In genomic region chrX:68694429-68695205, GRCh38 we compare ENCODE assay signal across 9 cellular contexts. TPM values are rescaled to one million over a fixed set of nuclear protein-coding genes. Genes with fewer than 3 reads are reported as not detected.
DNase-seq lines count a peak whose midpoint lies in the region; ATAC-seq and TF ChIP-seq lines count a peak whose summit lies in the region.
"Had no signal": no experiment of that assay in that cellular context is flagged by ENCODE, and none has a peak within 500 bp of the region (broad histone marks: within the 10 kb centered on the region; RNA-seq: fewer than 3 reads in every experiment).

No MANE protein-coding gene starts in this region.

- peak overlapping the region in 7 of 10 donors; percentile 4 to 61 (median 34) for H3K4me3 Mint-ChIP-seq in naive thymus-derived CD8-positive, alpha-beta T cell

- H3K4me3 ChIP-seq in BJ (ENCODE audit: low read depth, low read length) (peak overlapping the region; percentile 59), dorsolateral prefrontal cortex (peak overlapping the region in 56 of 59 donors; percentile 26 to 74 (median 56)), lower leg skin (ENCODE audit: low read depth, poor library complexity, severe bottlenecking) (no peak overlapping the region)
- H3K4me3 ChIP-seq in effector memory CD4-positive, alpha-beta T cell (ENCODE audit: insufficient read depth, low read depth, low read length, poor library complexity, severe bottlenecking) = no peak overlapping the region

- H3K9me3 Mint-ChIP-seq in naive thymus-derived CD8-positive, alpha-beta T cell = no peaks in the 10 kb centered on the region

- H3K36me3 Mint-ChIP-seq in naive thymus-derived CD8-positive, alpha-beta T cell = no peaks in the 10 kb centered on the region

- H3K27ac Mint-ChIP-seq in naive thymus-derived CD8-positive, alpha-beta T cell = no peak overlapping the region

- ATAC-seq in HG03442 (IDR thresholded peaks at IDR 0.05; ENCODE audit: unreplicated experiment) = peak; percentile 45
- ATAC-seq in naive thymus-derived CD8-positive, alpha-beta T cell = no peak
- ATAC-seq in GM21717 (IDR thresholded peaks at IDR 0.05; ENCODE audit: unreplicated experiment) = no peak

- H3K36me3 ChIP-seq in BJ (ENCODE audit: control insufficient read depth, insufficient read depth, low read length) = no peaks in the 10 kb centered on the region
- H3K36me3 ChIP-seq in effector memory CD4-positive, alpha-beta T cell (ENCODE audit: control insufficient read depth, insufficient read depth, low read length) = no peaks in the 10 kb centered on the region

- H3K27me3 ChIP-seq in BJ (ENCODE audit: control insufficient read depth, insufficient read depth, low read length) = no peaks in the 10 kb centered on the region
- H3K27me3 ChIP-seq in dorsolateral prefrontal cortex = peaks cover 0 to 82% (median 16%) of the 10 kb centered on the region in 45 donors
- H3K27me3 ChIP-seq in effector memory CD4-positive, alpha-beta T cell (replicated peaks; ENCODE audit: control insufficient read depth, insufficient read depth, low read length, poor library complexity, severe bottlenecking) = no peaks in the 10 kb centered on the region

- intact Hi-C loops in dorsolateral prefrontal cortex (cut with DNase I) = no loop called here
- intact Hi-C loops in lower leg skin (cut with DNase I; ENCODE audit: low total_unique reads) = no loop called here

- H3K27me3 Mint-ChIP-seq in naive thymus-derived CD8-positive, alpha-beta T cell = peaks cover 5 to 32% (median 8%) of the 10 kb centered on the region in 5 donors

- peaks cover 0 to 10% (median 2%) of the 10 kb centered on the region in 4 donors for H3K4me1 Mint-ChIP-seq in naive thymus-derived CD8-positive, alpha-beta T cell

- H3K4me1 ChIP-seq in effector memory CD4-positive, alpha-beta T cell (ENCODE audit: control insufficient read depth, insufficient read depth, low read length, poor library complexity, severe bottlenecking) = no peaks in the 10 kb centered on the region

- 48 to 58% methylated on average over 14 to 17 of the region's 17 CpGs for WGBS in lower leg skin, 2 donors

- DNase-seq in BJ (ENCODE audit: low read depth) (no peak), dorsolateral prefrontal cortex (no peak), SKM-1 (lab: John Stamatoyannopoulos, UW; ENCODE audit: unreplicated experiment) (no peak), lower leg skin (ENCODE audit: low spot score in 2 of 2) (no peak)
- no peak for DNase-seq in naive thymus-derived CD8-positive, alpha-beta T cell
- DNase-seq in effector memory CD4-positive, alpha-beta T cell = no peak
- DNase-seq: Karpas-422 had no signal

- TF ChIP-seq POLR2A in lower leg skin (IDR thresholded peaks at IDR 0.05) = no peak

- POLR2A ChIA-PET in BJ (lab: Charles Lee) = no interaction called here
- POLR2A ChIA-PET in naive thymus-derived CD8-positive, alpha-beta T cell (lab: Charles Lee) = interaction anchor here (0.6 kb wide), 1 partner anchor 64 kb away, joined by 3 read pairs; no protein-coding TSS in a partner anchor

- no peaks in the 10 kb centered on the region for H3K9me3 ChIP-seq in effector memory CD4-positive, alpha-beta T cell (ENCODE audit: control insufficient read depth, low read length)

- peak overlapping the region in 5 of 59 donors; percentile 43 to 61 (median 49) for H3K27ac ChIP-seq in dorsolateral prefrontal cortex
- no peak overlapping the region for H3K27ac ChIP-seq in effector memory CD4-positive, alpha-beta T cell (ENCODE audit: insufficient read depth, low read length, poor library complexity, severe bottlenecking)

- TF ChIP-seq CTCF in BJ (IDR thresholded peaks at IDR 0.05; ENCODE audit: insufficient read depth, low read depth, low read length) (no peak), dorsolateral prefrontal cortex (IDR thresholded peaks at IDR 0.05 in 54 of 56, conservative IDR thresholded peaks at IDR 0.05 in 2 of 56; ENCODE audit: low read depth in 1 of 56, partially characterized antibody in 56 of 56) (no peak), lower leg skin (IDR thresholded peaks at IDR 0.05) (no peak)

- CTCF ChIA-PET in BJ (lab: Yijun Ruan, JAX) = interaction anchor here (0.9 to 1.9 kb wide), 2 partner anchors 11 to 57 kb away, joined by 3 to 4 read pairs; no protein-coding TSS in a partner anchor

RNA-seq across cellular contexts. Expression of gene STARD8, which starts 47.2 kb away (rescaled TPM):
- 2.1 and 2.9 TPM in 2 replicates for polyA plus RNA-seq in BJ (2011; rRNA removed)
- polyA minus RNA-seq in BJ (2011; rRNA and poly(A)+ RNA removed) = 3.6 and 4.5 TPM in 2 replicates
- 10 to 100 TPM in 25 of 120 experiments, 1 to 10 TPM in 95; 2.7 to 19.1 (median 7.5) TPM for total RNA-seq in dorsolateral prefrontal cortex
- total RNA-seq in naive thymus-derived CD8-positive, alpha-beta T cell = under 1 TPM; 0.14 to 0.31 TPM
- not detected for polyA plus RNA-seq in naive thymus-derived CD8-positive, alpha-beta T cell
- total RNA-seq in lower leg skin = 1 to 10 TPM; 1.4 to 6.0 (median 2.5) TPM

Comparison
In these comparisons a context has a peak if more than half of its experiments do, and no peak if none do; other contexts are left out.
1. H3K4me3 ChIP-seq: peak in BJ (single experiment) and dorsolateral prefrontal cortex (56 of 59); none in effector memory CD4-positive, alpha-beta T cell (single experiment) and lower leg skin (single experiment).